ENCODE assay signal across 1 cellular context in genomic region chr1:150168960-150169565, GRCh38.
A peak's percentile ranks its signal among the peaks of the same experiment; 100 is the strongest.
TF ChIP-seq lines count a peak whose summit lies in the region.

No MANE protein-coding gene starts in this region.

TF ChIP-seq in HepG2, 621 proteins besides CTCF, POLR2A, EP300 and RAD21 (continued from another document):
- TF ChIP-seq NFAT5 (CRISPR knock-in tag; IDR thresholded peaks at IDR 0.05) (0 out of 2 replicates have a peak, but pooled peaks have one; percentile 37), CCDC6 (CRISPR knock-in tag; IDR thresholded peaks at IDR 0.05) (no peak), IKZF5 (CRISPR knock-in tag; IDR thresholded peaks at IDR 0.05) (0 out of 2 replicates have a peak, but pooled peaks have one; percentile 26), KDM2A (CRISPR knock-in tag; IDR thresholded peaks at IDR 0.05; ENCODE audit: borderline replicate concordance, low read depth) (peak; percentile 51; the same call in 1 of the 2 replicates), HNF1B (CRISPR knock-in tag; IDR thresholded peaks at IDR 0.05) (peak; percentile 41; the same call in 1 of the 2 replicates)
